In the genomic region with DNA sequence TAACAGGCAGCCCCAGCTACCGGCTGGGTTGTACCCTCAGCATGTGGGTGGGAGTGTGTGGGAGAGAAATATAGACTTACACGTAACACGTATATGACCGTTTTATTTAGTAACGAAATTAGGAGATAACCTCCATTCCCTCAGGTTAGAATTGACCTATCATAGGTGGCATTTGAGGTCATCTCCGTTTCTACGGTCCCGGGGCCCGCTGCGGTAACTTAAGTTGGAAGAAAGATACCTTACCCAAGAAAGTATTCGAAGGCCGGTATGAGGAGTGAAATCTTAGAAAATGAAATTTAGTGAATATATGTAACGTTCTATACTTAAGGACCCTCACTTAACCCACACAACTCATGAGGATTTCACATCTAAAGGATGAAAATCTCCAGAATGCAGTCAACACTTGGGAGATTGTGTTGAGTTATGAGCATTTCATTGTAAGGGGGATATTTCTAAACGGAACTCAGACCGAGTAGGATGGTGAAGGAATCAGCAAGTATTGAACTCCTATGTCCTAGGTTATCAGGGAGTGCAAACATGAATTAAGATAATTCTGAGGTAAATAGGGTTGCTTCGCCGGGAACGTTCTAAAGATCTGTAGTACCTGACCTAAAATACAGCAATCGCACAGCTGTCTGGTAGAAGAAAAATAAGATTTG, we compare ENCODE assay signal across 7 cellular contexts. TPM values are rescaled to one million over a fixed set of nuclear protein-coding genes. Genes with fewer than 3 reads are reported as not detected.
DNase-seq lines count a peak whose midpoint lies in the region; ATAC-seq and TF ChIP-seq lines count a peak whose summit lies in the region.

No MANE protein-coding gene starts in this region.

- peaks cover 81% of the 10 kb centered on the region for H3K79me2 ChIP-seq in MM.1S (ENCODE audit: low read length)

- H3K36me3 Mint-ChIP-seq in memory B cell = peaks cover 8% of the 10 kb centered on the region

- H3K9me2 ChIP-seq in MM.1S (replicated peaks; ENCODE audit: insufficient read depth, low read length) = no peaks in the 10 kb centered on the region

- H3K9me3 Mint-ChIP-seq in memory B cell = no peaks in the 10 kb centered on the region

- H3K27me3 ChIP-seq in MM.1S (replicated peaks; ENCODE audit: insufficient read depth, low read length) = no peaks in the 10 kb centered on the region
- no peaks in the 10 kb centered on the region for H3K27me3 ChIP-seq in body of pancreas
- no peaks in the 10 kb centered on the region for H3K27me3 ChIP-seq in transverse colon

- H3K4me1 Mint-ChIP-seq in memory B cell = peaks cover 28% of the 10 kb centered on the region

- 4% methylated on average over 19 of the region's 19 CpGs for WGBS in body of pancreas, 2 donors
- 1 to 6% methylated on average over 17 to 19 of the region's 19 CpGs for WGBS in transverse colon (ENCODE audit: low coverage in 1 of 2), 2 donors

- H2AFZ ChIP-seq in MM.1S (ENCODE audit: low read length) = peak overlapping the region; percentile 59

- no peak for TF ChIP-seq POLR2A in body of pancreas (IDR thresholded peaks at IDR 0.05)
- no peak for TF ChIP-seq POLR2A in transverse colon (IDR thresholded peaks at IDR 0.05)

- H3K36me3 ChIP-seq in MM.1S (replicated peaks; ENCODE audit: insufficient read depth, low read length) (no peaks in the 10 kb centered on the region), body of pancreas (replicated peaks in 1 of 2; ENCODE audit: insufficient read depth in 1 of 2, low read depth in 2 of 2) (no peaks in the 10 kb centered on the region), transverse colon (no peaks in the 10 kb centered on the region)

- peaks cover 20% of the 10 kb centered on the region; the same call in 1 of the 2 replicates for H3K4me1 ChIP-seq in MM.1S (ENCODE audit: low read length)
- H3K4me1 ChIP-seq in body of pancreas = peaks cover 26% of the 10 kb centered on the region
- H3K4me1 ChIP-seq in transverse colon = peaks cover 0 to 30% (median 13%) of the 10 kb centered on the region in 4 donors

- peak overlapping the region; percentile 89 for H3K4me2 ChIP-seq in MM.1S (ENCODE audit: low read depth, low read length)

- H3K9me3 ChIP-seq in MM.1S (replicated peaks; ENCODE audit: insufficient read depth, low read length) = no peaks in the 10 kb centered on the region
- no peaks in the 10 kb centered on the region for H3K9me3 ChIP-seq in body of pancreas
- H3K9me3 ChIP-seq in transverse colon = no peaks in the 10 kb centered on the region

- no peak for DNase-seq in MM.1S
- DNase-seq in body of pancreas = peak in 1 of 4 donors; percentile 29
- no peak for DNase-seq in memory B cell (ENCODE audit: low spot score in 2 of 2)
- DNase-seq in transverse colon = no peak
- DNase-seq in activated gamma-delta T cell treated with Interleukin-2 at 50 U/mL for 16 hours = no peak

- peak overlapping the region; percentile 80 for H3K4me3 ChIP-seq in MM.1S (ENCODE audit: low read length)
- peak overlapping the region; percentile 73 to 88 for H3K4me3 ChIP-seq in body of pancreas
- H3K4me3 ChIP-seq in transverse colon = peak overlapping the region; percentile 61 to 76 (median 69)

- H3K9ac ChIP-seq in MM.1S (ENCODE audit: low read length) = peak overlapping the region; percentile 88

- no peak for TF ChIP-seq EP300 in transverse colon (IDR thresholded peaks at IDR 0.05; ENCODE audit: low read depth)

- in situ Hi-C loops in transverse colon (cut with MboI; ENCODE audit: low pct_ligation_motif_present in 1 of 4, low pct_unique_long_range_greater_than_20kb in 1 of 4, low sequenced_read_pairs in 3 of 4) = no loop called here

- no peaks in the 10 kb centered on the region for H4K20me1 ChIP-seq in MM.1S (ENCODE audit: insufficient read depth, low read length)

- H3K27ac Mint-ChIP-seq in memory B cell = peak overlapping the region; percentile 100

- peaks cover 25% of the 10 kb centered on the region for H3F3A ChIP-seq in MM.1S (ENCODE audit: insufficient read depth, low read length)

- TF ChIP-seq CTCF in MM.1S (IDR thresholded peaks at IDR 0.05; ENCODE audit: low read length) (no peak), body of pancreas (IDR thresholded peaks at IDR 0.05) (no peak), transverse colon (IDR thresholded peaks at IDR 0.05) (no peak)

- H3K27me3 Mint-ChIP-seq in memory B cell = no peaks in the 10 kb centered on the region

- ATAC-seq in GM18498 (IDR thresholded peaks at IDR 0.05; ENCODE audit: unreplicated experiment) = peak; percentile 41
- peak; percentile 20 for ATAC-seq in GM21619 (IDR thresholded peaks at IDR 0.05; ENCODE audit: unreplicated experiment)
- no peak for ATAC-seq in body of pancreas
- no peak for ATAC-seq in memory B cell (ENCODE audit: low read depth)

- peak overlapping the region; percentile 96 for H3K4me3 Mint-ChIP-seq in memory B cell

- intact Hi-C loops in body of pancreas (cut with DNase I) (no loop called here), transverse colon (cut with DNase I; ENCODE audit: low total_unique reads) (loop anchor here (2.0 kb wide), 1 partner anchor 43 kb away; a partner anchor contains a TSS)

- H3K27ac ChIP-seq in MM.1S (ENCODE audit: low read length) (peak overlapping the region; percentile 97), body of pancreas (peak overlapping the region; percentile 90 to 99 (median 94)), transverse colon (peak overlapping the region; percentile 90 to 98 (median 96))

RNA-seq across cellular contexts. Expression of a gene that starts 0.9 kb away (rescaled TPM):
- total RNA-seq in body of pancreas = 10 to 100 TPM in 1 of 2 donors, 1 to 10 TPM in 1; 4.0 to 23.6 TPM
- 10 to 100 TPM in 2 of 4 donors, 1 to 10 TPM in 2; 1.2 to 13.9 (median 10.8) TPM for total RNA-seq in transverse colon

RNA-seq across cellular contexts. Expression of a gene that starts 42.3 kb away (rescaled TPM):
- 100 to 1,000 TPM; 149 to 323 TPM for total RNA-seq in body of pancreas
- total RNA-seq in transverse colon = 100 to 1,000 TPM; 154 to 316 (median 267) TPM

Comparison
In these comparisons a context has a peak if more than half of its experiments do, and no peak if none do; other contexts are left out.
1. ATAC-seq: peak in GM18498 (single experiment) and GM21619 (single experiment); none in body of pancreas (single experiment) and memory B cell (single experiment).
2. Peak in every context shown above with its lines, with median percentiles within 50 percentile points of each other: H3K27ac ChIP-seq and H3K4me3 ChIP-seq.